1 cellular context compared by ENCODE assay signal in the genomic region with DNA sequence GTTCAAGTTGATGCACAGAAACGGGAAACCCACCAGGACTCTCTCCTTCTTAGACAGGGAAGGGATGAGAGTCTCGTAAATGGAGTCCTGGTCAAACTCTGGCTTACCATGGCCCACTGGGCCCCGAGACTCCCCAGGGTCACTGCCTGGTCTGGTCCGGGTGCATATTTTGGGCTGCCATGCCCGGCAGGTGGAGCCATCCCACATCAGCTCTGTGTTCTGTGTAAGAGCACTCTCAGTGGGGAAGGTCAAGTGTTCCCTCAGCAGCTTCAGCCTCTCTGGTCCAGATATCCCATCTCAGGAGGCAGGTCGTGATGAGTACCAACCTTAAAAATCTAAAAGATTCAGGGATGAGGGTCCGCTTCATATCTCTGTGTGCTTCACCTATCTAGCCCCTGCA.
TF ChIP-seq lines count a peak whose summit lies in the region.

No MANE protein-coding gene starts in this region.

TF ChIP-seq in H1, 55 proteins besides CTCF, POLR2A, EP300 and RAD21 (continued from another document):
- no peak for TF ChIP-seq USF2 (IDR thresholded peaks at IDR 0.05; ENCODE audit: low read length)
- no peak for TF ChIP-seq CBX8 (IDR thresholded peaks at IDR 0.05; ENCODE audit: borderline replicate concordance, low read depth, low read length)
- no peak for TF ChIP-seq HDAC2 (IDR thresholded peaks at IDR 0.05; ENCODE audit: borderline replicate concordance in 1 of 2, low read depth in 2 of 2, low read length in 2 of 2)
- TF ChIP-seq TCF12 (IDR thresholded peaks at IDR 0.05; ENCODE audit: low read depth, low read length) = no peak
- no peak for TF ChIP-seq KDM5A (IDR thresholded peaks at IDR 0.05; ENCODE audit: low read length)
- TF ChIP-seq BRCA1 (IDR thresholded peaks at IDR 0.05; ENCODE audit: low read depth, low read length) = no peak
- no peak for TF ChIP-seq POLR2AphosphoS5 (IDR thresholded peaks at IDR 0.05; ENCODE audit: low read depth, low read length)
- TF ChIP-seq, protein P1, sequence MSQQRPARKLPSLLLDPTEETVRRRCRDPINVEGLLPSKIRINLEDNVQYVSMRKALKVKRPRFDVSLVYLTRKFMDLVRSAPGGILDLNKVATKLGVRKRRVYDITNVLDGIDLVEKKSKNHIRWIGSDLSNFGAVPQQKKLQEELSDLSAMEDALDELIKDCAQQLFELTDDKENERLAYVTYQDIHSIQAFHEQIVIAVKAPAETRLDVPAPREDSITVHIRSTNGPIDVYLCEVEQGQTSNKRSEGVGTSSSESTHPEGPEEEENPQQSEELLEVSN (IDR thresholded peaks at IDR 0.05) = no peak
- no peak for TF ChIP-seq SIRT6 (IDR thresholded peaks at IDR 0.05; ENCODE audit: low read length)
- TF ChIP-seq BACH1 (IDR thresholded peaks at IDR 0.05; ENCODE audit: low read length) = no peak
- TF ChIP-seq CBX5 (IDR thresholded peaks at IDR 0.05; ENCODE audit: low read depth, low read length) = no peak
- no peak for TF ChIP-seq RNF2 (IDR thresholded peaks at IDR 0.05; ENCODE audit: borderline replicate concordance, low read depth, low read length, missing control alignments, poor library complexity, severe bottlenecking)
- no peak for TF ChIP-seq JUN (IDR thresholded peaks at IDR 0.05; ENCODE audit: low read depth, low read length)
